In the genomic region with DNA sequence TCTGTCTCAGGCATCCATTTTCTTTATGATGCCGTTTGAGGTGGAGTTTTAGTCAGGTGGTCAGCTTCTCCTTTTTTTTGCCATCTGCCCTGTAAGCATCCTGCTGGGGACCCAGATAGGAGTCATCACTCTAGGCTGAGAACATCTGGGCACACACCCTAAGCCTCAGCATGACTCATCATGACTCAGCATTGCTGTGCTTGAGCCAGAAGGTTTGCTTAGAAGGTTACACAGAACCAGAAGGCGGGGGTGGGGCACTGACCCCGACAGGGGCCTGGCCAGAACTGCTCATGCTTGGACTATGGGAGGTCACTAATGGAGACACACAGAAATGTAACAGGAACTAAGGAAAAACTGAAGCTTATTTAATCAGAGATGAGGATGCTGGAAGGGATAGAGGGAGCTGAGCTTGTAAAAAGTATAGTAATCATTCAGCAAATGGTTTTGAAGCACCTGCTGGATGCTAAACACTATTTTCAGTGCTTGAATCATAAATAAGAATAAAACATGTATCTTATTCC, we compare ENCODE assay signal across 1 cellular context.
A peak's percentile ranks its signal among the peaks of the same experiment; 100 is the strongest.
TF ChIP-seq lines count a peak whose summit lies in the region.

No MANE protein-coding gene starts in this region.

TF ChIP-seq in K562, 482 proteins besides CTCF, POLR2A, EP300 and RAD21 (continues in another document):
- TF ChIP-seq ZNF589 (CRISPR knock-in tag; IDR thresholded peaks at IDR 0.05; ENCODE audit: low read depth) (peak; percentile 98), NR4A1 (CRISPR knock-in tag; IDR thresholded peaks at IDR 0.05) (no peak), NR4A1 (tag; IDR thresholded peaks at IDR 0.05) (peak; percentile 89), HNRNPL (IDR thresholded peaks at IDR 0.05; ENCODE audit: low read depth, low read length) (no peak), ERF (CRISPR knock-in tag; IDR thresholded peaks at IDR 0.05) (0 out of 2 replicates have a peak, but pooled peaks have one; percentile 52), OTX1 (CRISPR knock-in tag; IDR thresholded peaks at IDR 0.05) (peak; percentile 73; the same call in 1 of the 2 replicates), ZNF395 (CRISPR knock-in tag; IDR thresholded peaks at IDR 0.05) (peak; percentile 98), FOXJ3 (CRISPR knock-in tag; IDR thresholded peaks at IDR 0.05) (no peak), EHMT2 (IDR thresholded peaks at IDR 0.05) (0 out of 2 replicates have a peak, but pooled peaks have one; percentile 30), ZNF121 (CRISPR knock-in tag; conservative IDR thresholded peaks at IDR 0.05) (no peak), POLR3A (IDR thresholded peaks at IDR 0.05; ENCODE audit: borderline replicate concordance, extremely low read depth, insufficient read depth, insufficient read length) (no peak), KDM4B (IDR thresholded peaks at IDR 0.05; ENCODE audit: borderline replicate concordance in 2 of 2, low read depth in 1 of 2) (0 out of 4 replicates have a peak, but pooled peaks of 1 of the 2 experiments have one; percentile 40), NKRF (IDR thresholded peaks at IDR 0.05; ENCODE audit: borderline replicate concordance) (no peak), CHD1 (IDR thresholded peaks at IDR 0.05; ENCODE audit: low read length) (no peak), CREB3 (tag; conservative IDR thresholded peaks at IDR 0.05; ENCODE audit: low read depth) (peak; percentile 92), GTF2E2 (tag; IDR thresholded peaks at IDR 0.05) (no peak), ZNF384 (IDR thresholded peaks at IDR 0.05; ENCODE audit: low read depth, low read length) (peak; percentile 97), PHB (CRISPR knock-in tag; IDR thresholded peaks at IDR 0.05) (no peak), ZBTB9 (CRISPR knock-in tag; IDR thresholded peaks at IDR 0.05) (peak; percentile 88), NEUROD1 (IDR thresholded peaks at IDR 0.05; ENCODE audit: borderline replicate concordance, low read depth, low read length, partially characterized antibody) (peak; percentile 94), JUND (IDR thresholded peaks at IDR 0.05; ENCODE audit: borderline replicate concordance, low read depth, low read length) (peak; percentile 100), JUND (tag; IDR thresholded peaks at IDR 0.05; ENCODE audit: borderline replicate concordance, low read depth, low read length) (peak; percentile 100), U2AF1 (optimal IDR thresholded peaks at IDR 0.05; ENCODE audit: low read depth, low read length) (no peak), ZNF644 (tag; IDR thresholded peaks at IDR 0.05; ENCODE audit: low read depth) (peak; percentile 98), ESRRA (IDR thresholded peaks at IDR 0.05; ENCODE audit: borderline replicate concordance, low read depth) (peak; percentile 85), HMG20B (CRISPR knock-in tag; IDR thresholded peaks at IDR 0.05) (no peak), TBL1XR1 (IDR thresholded peaks at IDR 0.05; ENCODE audit: low read length in 2 of 2) (peak; percentile 98), HOXB6 (CRISPR knock-in tag; IDR thresholded peaks at IDR 0.05; ENCODE audit: borderline replicate concordance) (no peak), MNT (conservative IDR thresholded peaks at IDR 0.05) (peak; percentile 69 to 85), HEY1 (CRISPR knock-in tag; IDR thresholded peaks at IDR 0.05; ENCODE audit: borderline replicate concordance) (peak; percentile 91; the same call in 1 of the 2 replicates), RAD51 (IDR thresholded peaks at IDR 0.05; ENCODE audit: borderline replicate concordance, low read depth) (peak; percentile 79), FIP1L1 (IDR thresholded peaks at IDR 0.05; ENCODE audit: low read depth, low read length, poor library complexity, severe bottlenecking) (no peak), NUFIP1 (IDR thresholded peaks at IDR 0.05; ENCODE audit: partially characterized antibody) (no peak), ZNF311 (CRISPR knock-in tag; IDR thresholded peaks at IDR 0.05) (peak; percentile 84), ARID1B (IDR thresholded peaks at IDR 0.05) (peak; percentile 99), TCF7L2 (IDR thresholded peaks at IDR 0.05; ENCODE audit: low read depth, low read length) (no peak), ZNF785 (CRISPR knock-in tag; IDR thresholded peaks at IDR 0.05) (no peak), BRD9 (IDR thresholded peaks at IDR 0.05; ENCODE audit: low read depth, partially characterized antibody) (peak; percentile 94), KLF1 (tag; IDR thresholded peaks at IDR 0.05) (peak; percentile 93), CREB1 (IDR thresholded peaks at IDR 0.05) (peak; percentile 83), CREB1 (CRISPR knock-in tag; IDR thresholded peaks at IDR 0.05) (peak; percentile 62; the same call in 1 of the 2 replicates), RBM22 (IDR thresholded peaks at IDR 0.05; ENCODE audit: low read depth, low read length, poor library complexity, severe bottlenecking) (no peak), GATA2 (CRISPR knock-in tag; IDR thresholded peaks at IDR 0.05) (peak; percentile 94), PTBP1 (IDR thresholded peaks at IDR 0.05; ENCODE audit: low read depth, low read length) (0 out of 2 replicates have a peak, but pooled peaks have one; percentile 58), ZNF354B (CRISPR knock-in tag; IDR thresholded peaks at IDR 0.05) (0 out of 2 replicates have a peak, but pooled peaks have one; percentile 19), FOXA3 (CRISPR knock-in tag; conservative IDR thresholded peaks at IDR 0.05 in 1 of 2, IDR thresholded peaks at IDR 0.05 in 1 of 2) (peak in 1 of 2 experiments; percentile 58; a peak in 1 of 4 replicates), CBFA2T3 (IDR thresholded peaks at IDR 0.05) (peak; percentile 99), ZNF197 (CRISPR knock-in tag; IDR thresholded peaks at IDR 0.05; ENCODE audit: low read depth) (peak; percentile 89)
- TF ChIP-seq, protein P1, sequence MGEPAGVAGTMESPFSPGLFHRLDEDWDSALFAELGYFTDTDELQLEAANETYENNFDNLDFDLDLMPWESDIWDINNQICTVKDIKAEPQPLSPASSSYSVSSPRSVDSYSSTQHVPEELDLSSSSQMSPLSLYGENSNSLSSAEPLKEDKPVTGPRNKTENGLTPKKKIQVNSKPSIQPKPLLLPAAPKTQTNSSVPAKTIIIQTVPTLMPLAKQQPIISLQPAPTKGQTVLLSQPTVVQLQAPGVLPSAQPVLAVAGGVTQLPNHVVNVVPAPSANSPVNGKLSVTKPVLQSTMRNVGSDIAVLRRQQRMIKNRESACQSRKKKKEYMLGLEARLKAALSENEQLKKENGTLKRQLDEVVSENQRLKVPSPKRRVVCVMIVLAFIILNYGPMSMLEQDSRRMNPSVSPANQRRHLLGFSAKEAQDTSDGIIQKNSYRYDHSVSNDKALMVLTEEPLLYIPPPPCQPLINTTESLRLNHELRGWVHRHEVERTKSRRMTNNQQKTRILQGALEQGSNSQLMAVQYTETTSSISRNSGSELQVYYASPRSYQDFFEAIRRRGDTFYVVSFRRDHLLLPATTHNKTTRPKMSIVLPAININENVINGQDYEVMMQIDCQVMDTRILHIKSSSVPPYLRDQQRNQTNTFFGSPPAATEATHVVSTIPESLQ (CRISPR knock-in tag; IDR thresholded peaks at IDR 0.05): 0 out of 2 replicates have a peak, but pooled peaks have one; percentile 37
- TF ChIP-seq, protein P2, sequence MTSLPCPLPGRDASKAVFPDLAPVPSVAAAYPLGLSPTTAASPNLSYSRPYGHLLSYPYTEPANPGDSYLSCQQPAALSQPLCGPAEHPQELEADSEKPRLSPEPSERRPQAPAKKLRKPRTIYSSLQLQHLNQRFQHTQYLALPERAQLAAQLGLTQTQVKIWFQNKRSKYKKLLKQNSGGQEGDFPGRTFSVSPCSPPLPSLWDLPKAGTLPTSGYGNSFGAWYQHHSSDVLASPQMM (CRISPR knock-in tag; IDR thresholded peaks at IDR 0.05): no peak
- TF ChIP-seq, protein P3, sequence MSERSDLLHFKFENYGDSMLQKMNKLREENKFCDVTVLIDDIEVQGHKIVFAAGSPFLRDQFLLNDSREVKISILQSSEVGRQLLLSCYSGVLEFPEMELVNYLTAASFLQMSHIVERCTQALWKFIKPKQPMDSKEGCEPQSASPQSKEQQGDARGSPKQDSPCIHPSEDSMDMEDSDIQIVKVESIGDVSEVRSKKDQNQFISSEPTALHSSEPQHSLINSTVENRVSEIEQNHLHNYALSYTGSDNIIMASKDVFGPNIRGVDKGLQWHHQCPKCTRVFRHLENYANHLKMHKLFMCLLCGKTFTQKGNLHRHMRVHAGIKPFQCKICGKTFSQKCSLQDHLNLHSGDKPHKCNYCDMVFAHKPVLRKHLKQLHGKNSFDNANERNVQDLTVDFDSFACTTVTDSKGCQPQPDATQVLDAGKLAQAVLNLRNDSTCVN (CRISPR knock-in tag; IDR thresholded peaks at IDR 0.05): peak; percentile 57; the same call in 1 of the 2 replicates
- TF ChIP-seq, protein P4, sequence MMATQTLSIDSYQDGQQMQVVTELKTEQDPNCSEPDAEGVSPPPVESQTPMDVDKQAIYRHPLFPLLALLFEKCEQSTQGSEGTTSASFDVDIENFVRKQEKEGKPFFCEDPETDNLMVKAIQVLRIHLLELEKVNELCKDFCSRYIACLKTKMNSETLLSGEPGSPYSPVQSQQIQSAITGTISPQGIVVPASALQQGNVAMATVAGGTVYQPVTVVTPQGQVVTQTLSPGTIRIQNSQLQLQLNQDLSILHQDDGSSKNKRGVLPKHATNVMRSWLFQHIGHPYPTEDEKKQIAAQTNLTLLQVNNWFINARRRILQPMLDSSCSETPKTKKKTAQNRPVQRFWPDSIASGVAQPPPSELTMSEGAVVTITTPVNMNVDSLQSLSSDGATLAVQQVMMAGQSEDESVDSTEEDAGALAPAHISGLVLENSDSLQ (IDR thresholded peaks at IDR 0.05): peak; percentile 67
- TF ChIP-seq, protein P5, sequence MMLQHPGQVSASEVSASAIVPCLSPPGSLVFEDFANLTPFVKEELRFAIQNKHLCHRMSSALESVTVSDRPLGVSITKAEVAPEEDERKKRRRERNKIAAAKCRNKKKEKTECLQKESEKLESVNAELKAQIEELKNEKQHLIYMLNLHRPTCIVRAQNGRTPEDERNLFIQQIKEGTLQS (IDR thresholded peaks at IDR 0.05): peak; percentile 100
- TF ChIP-seq, protein P5 (CRISPR knock-in tag; conservative IDR thresholded peaks at IDR 0.05): peak; percentile 100
- TF ChIP-seq, protein P6, sequence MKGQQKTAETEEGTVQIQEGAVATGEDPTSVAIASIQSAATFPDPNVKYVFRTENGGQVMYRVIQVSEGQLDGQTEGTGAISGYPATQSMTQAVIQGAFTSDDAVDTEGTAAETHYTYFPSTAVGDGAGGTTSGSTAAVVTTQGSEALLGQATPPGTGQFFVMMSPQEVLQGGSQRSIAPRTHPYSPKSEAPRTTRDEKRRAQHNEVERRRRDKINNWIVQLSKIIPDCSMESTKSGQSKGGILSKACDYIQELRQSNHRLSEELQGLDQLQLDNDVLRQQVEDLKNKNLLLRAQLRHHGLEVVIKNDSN (CRISPR knock-in tag; IDR thresholded peaks at IDR 0.05): peak; percentile 69
